ENCODE assay signal across 19 cellular contexts in genomic region chr1:172938676-172939075, GRCh38.
DNase-seq lines count a peak whose midpoint lies in the region; TF ChIP-seq lines count a peak whose summit lies in the region.
"Had no signal": no experiment of that assay in that cellular context is flagged by ENCODE, and none has a peak within 500 bp of the region (broad histone marks: within the 10 kb centered on the region; RNA-seq: fewer than 3 reads in every experiment).

No MANE protein-coding gene starts in this region.

- no peak overlapping the region for H3K9ac ChIP-seq in adipocyte (ENCODE audit: low read length)

- DNase-seq in HFFc6: peak; percentile 36
- peak; percentile 72 for DNase-seq in adipocyte (ENCODE audit: low read depth)
- peak; percentile 83 for DNase-seq in fibroblast of mammary gland (ENCODE audit: low read depth)
- peak; percentile 85 for DNase-seq in renal cortical epithelial cell (ENCODE audit: low read depth)
- DNase-seq in adrenal gland: no peak
- DNase-seq in foreskin melanocyte: no peak
- DNase-seq in cardiac septum (ENCODE audit: low spot score): no peak
- DNase-seq: activated CD4-positive, alpha-beta T cell treated with anti-CD3 and anti-CD28 coated beads for 4 hours; BE2C; Caco-2; cortex of kidney; left ventricle myocardium inferior; NCI-H187; retina; SHP77; stimulated activated CD4-positive, alpha-beta T cell treated with anti-CD3 and anti-CD28 coated beads, Interleukin-4, amount 100 ng/mL, for 4 hours; T-cell; upper lobe of right lung had no signal

- H3K27ac ChIP-seq in adrenal gland: no peak overlapping the region
- H3K27ac ChIP-seq: left ventricle myocardium inferior, upper lobe of right lung had no signal

- H3K9me3 ChIP-seq in adipocyte (ENCODE audit: control insufficient read depth, low read length) (no peaks in the 10 kb centered on the region), adrenal gland (replicated peaks in 1 of 3) (no peaks in the 10 kb centered on the region)
- H3K9me3 ChIP-seq: BE2C, Caco-2, left ventricle myocardium inferior, upper lobe of right lung had no signal

- intact Hi-C loops in adrenal gland (cut with DNase I): no loop called here
- intact Hi-C loops in cardiac septum (cut with DNase I): loop anchor here (10.0 kb wide), 1 partner anchor 186 kb away; no protein-coding TSS in a partner anchor

- H3K9me3 Mint-ChIP-seq in HFFc6: no peaks in the 10 kb centered on the region

- H3K27me3 ChIP-seq in adipocyte (replicated peaks; ENCODE audit: control insufficient read depth, insufficient read depth, low read length): no peaks in the 10 kb centered on the region
- no peaks in the 10 kb centered on the region for H3K27me3 ChIP-seq in adrenal gland
- H3K27me3 ChIP-seq: BE2C, upper lobe of right lung had no signal

- H3K36me3 ChIP-seq in adipocyte (ENCODE audit: control insufficient read depth, insufficient read depth, low read length, severe bottlenecking) (no peaks in the 10 kb centered on the region), adrenal gland (replicated peaks in 1 of 2) (no peaks in the 10 kb centered on the region)
- H3K36me3 ChIP-seq: BE2C, left ventricle myocardium inferior, upper lobe of right lung had no signal

- no peak overlapping the region for H3K4me3 ChIP-seq in adipocyte (ENCODE audit: low read length)
- H3K4me3 ChIP-seq in fibroblast of mammary gland (ENCODE audit: control insufficient read depth, low read depth, low read length): no peak overlapping the region
- no peak overlapping the region for H3K4me3 ChIP-seq in adrenal gland
- H3K4me3 ChIP-seq: left ventricle myocardium inferior, upper lobe of right lung had no signal

- peaks cover 31% of the 10 kb centered on the region for H3K36me3 Mint-ChIP-seq in HFFc6 (ENCODE audit: low read depth)
- H3K36me3 Mint-ChIP-seq: T-cell had no signal

- peaks cover 90% of the 10 kb centered on the region for H3K4me1 Mint-ChIP-seq in HFFc6 (ENCODE audit: low read depth)

- H3K27ac Mint-ChIP-seq in HFFc6: peak overlapping the region; percentile 85; the same call in 1 of the 2 replicates
- H3K27ac Mint-ChIP-seq: activated naive CD4-positive, alpha-beta T cell treated with anti-CD3 and anti-CD28 coated beads, Interleukin-2, amount 50 U/mL, for 72 hours; T-cell had no signal

- no peaks in the 10 kb centered on the region for H3K27me3 Mint-ChIP-seq in HFFc6 (ENCODE audit: insufficient read depth)
- H3K27me3 Mint-ChIP-seq: T-cell had no signal

- no peak for TF ChIP-seq POLR2A in adrenal gland (IDR thresholded peaks at IDR 0.05)

- TF ChIP-seq CTCF in HFFc6 (IDR thresholded peaks at IDR 0.05) (no peak), fibroblast of mammary gland (conservative IDR thresholded peaks at IDR 0.05; ENCODE audit: control insufficient read depth, insufficient read depth, low read depth, low read length) (no peak), adrenal gland (IDR thresholded peaks at IDR 0.05) (no peak)

- H3K4me1 ChIP-seq in adipocyte (ENCODE audit: control insufficient read depth, insufficient read depth, low read length): peaks cover 26% of the 10 kb centered on the region
- H3K4me1 ChIP-seq in adrenal gland (replicated peaks in 1 of 2): peaks cover 0 to 14% of the 10 kb centered on the region in 2 donors

- no peak overlapping the region for H3K4me3 Mint-ChIP-seq in HFFc6
- H3K4me3 Mint-ChIP-seq: T-cell had no signal

Comparison
In these comparisons a context has a peak if more than half of its experiments do, and no peak if none do; other contexts are left out.
1. DNase-seq: peak in HFFc6 (single experiment), adipocyte (single experiment), fibroblast of mammary gland (single experiment) and renal cortical epithelial cell (single experiment); none in adrenal gland (0 of 7), foreskin melanocyte (single experiment) and cardiac septum (single experiment).